Comparison of ENCODE assay signal across 9 cellular contexts in genomic region chr20:25090492-25091429, GRCh38. TPM values are rescaled to one million over a fixed set of nuclear protein-coding genes. Genes with fewer than 3 reads are reported as not detected.
DNase-seq lines count a peak whose midpoint lies in the region; ATAC-seq, FAIRE-seq and TF ChIP-seq lines count a peak whose summit lies in the region.
"Had no signal": no experiment of that assay in that cellular context is flagged by ENCODE, and none has a peak within 500 bp of the region (broad histone marks: within the 10 kb centered on the region; RNA-seq: fewer than 3 reads in every experiment).

No MANE protein-coding gene starts in this region.

- FAIRE-seq in GM18507 (lab: Jason Lieb, UNC) (peak; percentile 62), GM19239 (lab: Jason Lieb, UNC) (no peak)

- H3K27me3 Mint-ChIP-seq in T-helper 17 cell: peaks cover 8% of the 10 kb centered on the region
- H3K27me3 Mint-ChIP-seq in glutamatergic neuron (ENCODE audit: unreplicated experiment): peaks cover 14% of the 10 kb centered on the region

- peaks cover under 1% of the 10 kb centered on the region for H3K9me3 Mint-ChIP-seq in glutamatergic neuron (ENCODE audit: unreplicated experiment)

- intact Hi-C loops in upper lobe of right lung (cut with DNase I): no loop called here

- H3K9me3 ChIP-seq in T-helper 17 cell (ENCODE audit: control insufficient read depth, low read length, poor library complexity, severe bottlenecking): no peaks in the 10 kb centered on the region
- H3K9me3 ChIP-seq in upper lobe of right lung: no peaks in the 10 kb centered on the region
- H3K9me3 ChIP-seq in GM23248 (ENCODE audit: low read depth): no peaks in the 10 kb centered on the region

- H3K4me1 ChIP-seq in upper lobe of right lung (no peaks in the 10 kb centered on the region), GM23248 (ENCODE audit: insufficient read depth) (no peaks in the 10 kb centered on the region)

- H3K4me2 ChIP-seq in GM23248 (ENCODE audit: unreplicated experiment): no peak overlapping the region

- peaks cover 35% of the 10 kb centered on the region for H3K4me1 Mint-ChIP-seq in T-helper 17 cell
- peaks cover 9% of the 10 kb centered on the region for H3K4me1 Mint-ChIP-seq in glutamatergic neuron (ENCODE audit: low read depth, unreplicated experiment)

- peak; percentile 32 for DNase-seq in GM18507 (ENCODE audit: extremely low spot score, insufficient read length, low read depth)
- DNase-seq in T-helper 17 cell: peak; percentile 55 to 60 (median 59)
- DNase-seq in effector CD8-positive, alpha-beta T cell (lab: John Stamatoyannopoulos, UW): peak; percentile 35
- no peak for DNase-seq in upper lobe of right lung
- no peak for DNase-seq in glutamatergic neuron
- DNase-seq in GM19239 (ENCODE audit: insufficient read length, low spot score): no peak
- DNase-seq in GM23248: no peak

- 40 to 41% methylated on average over 14 of the region's 14 CpGs for WGBS in GM23248 (ENCODE audit: low coverage in 1 of 2, low lambda C conversion rate in 2 of 2, missing lambda C conversion rate in 2 of 2), 2 experiments

- H3K36me3 Mint-ChIP-seq in T-helper 17 cell (ENCODE audit: low read depth) (no peaks in the 10 kb centered on the region), glutamatergic neuron (ENCODE audit: unreplicated experiment) (peaks cover 17% of the 10 kb centered on the region)

- H3F3A ChIP-seq in GM23248 (ENCODE audit: insufficient read depth): no peaks in the 10 kb centered on the region

- no peaks in the 10 kb centered on the region for H3K9me2 ChIP-seq in GM23248 (ENCODE audit: insufficient read depth)

- no peak overlapping the region for H3K27ac ChIP-seq in upper lobe of right lung
- no peak overlapping the region for H3K27ac ChIP-seq in GM23248

- H3K27ac Mint-ChIP-seq in T-helper 17 cell (peak overlapping the region; percentile 86), glutamatergic neuron (ENCODE audit: unreplicated experiment) (no peak overlapping the region)

- no peaks in the 10 kb centered on the region for H4K20me1 ChIP-seq in GM23248 (ENCODE audit: insufficient read depth)

- in situ Hi-C loops in GM23248 (cut with MboI): no loop called here

- ATAC-seq in HG03442 (IDR thresholded peaks at IDR 0.05; ENCODE audit: unreplicated experiment): peak; percentile 57
- ATAC-seq in T-helper 17 cell: peak; percentile 98
- peak; percentile 61 for ATAC-seq in upper lobe of right lung

- H3K4me3 Mint-ChIP-seq in T-helper 17 cell (peak overlapping the region; percentile 73), glutamatergic neuron (ENCODE audit: unreplicated experiment) (no peak overlapping the region)

- H3K9ac ChIP-seq in GM23248: no peak overlapping the region

- no peak overlapping the region for H3K4me3 ChIP-seq in upper lobe of right lung
- H3K4me3 ChIP-seq in GM23248: no peak overlapping the region

- TF ChIP-seq CTCF in upper lobe of right lung (IDR thresholded peaks at IDR 0.05) (no peak), glutamatergic neuron (IDR thresholded peaks at IDR 0.05; ENCODE audit: partially characterized antibody, unreplicated experiment) (no peak)

- no peak overlapping the region for H2AFZ ChIP-seq in GM23248

- H3K36me3 ChIP-seq in upper lobe of right lung: no peaks in the 10 kb centered on the region
- H3K36me3 ChIP-seq in GM23248 (ENCODE audit: low read depth): no peaks in the 10 kb centered on the region

- H3K79me2 ChIP-seq in GM23248 (ENCODE audit: insufficient read depth): no peaks in the 10 kb centered on the region

- peaks cover 27% of the 10 kb centered on the region for H3K27me3 ChIP-seq in upper lobe of right lung
- H3K27me3 ChIP-seq in GM23248 (replicated peaks; ENCODE audit: insufficient read depth): peaks cover 49% of the 10 kb centered on the region

RNA-seq across cellular contexts. Expression of gene VSX1, which starts 8.8 kb away (rescaled TPM):
- not detected for total RNA-seq in T-helper 17 cell
- total RNA-seq in upper lobe of right lung: not detected
- total RNA-seq in glutamatergic neuron (ENCODE audit: unreplicated experiment): not detected
- total RNA-seq in GM23248 (2014; rRNA removed; shearing (Covaris generic)): not detected in 2 replicates
- not detected in 2 replicates for polyA plus RNA-seq in GM23248 (2016; fragmentation: Nextera tagmentation; extraction: Ambion mirVana)
- total RNA-seq: lung microvascular endothelial cell had no signal

RNA-seq across cellular contexts. Expression of gene ACSS1, which starts 32.8 kb away (rescaled TPM):
- total RNA-seq in T-helper 17 cell: 10 to 100 TPM; 33.1 to 34.0 TPM
- 37.2 TPM for total RNA-seq in upper lobe of right lung
- not detected for total RNA-seq in glutamatergic neuron (ENCODE audit: unreplicated experiment)
- total RNA-seq in GM23248 (2014; rRNA removed; shearing (Covaris generic)): under 0.01 and 1.1 TPM in 2 replicates
- 0.61 and 0.94 TPM in 2 replicates for polyA plus RNA-seq in GM23248 (2016; fragmentation: Nextera tagmentation; extraction: Ambion mirVana)

Comparison
In these comparisons a context has a peak if more than half of its experiments do, and no peak if none do; other contexts are left out.
1. DNase-seq: peak in GM18507 (single experiment), T-helper 17 cell (3 of 3) and effector CD8-positive, alpha-beta T cell (single experiment); none in upper lobe of right lung (single experiment), glutamatergic neuron (single experiment), GM19239 (single experiment) and GM23248 (single experiment).
2. RNA of gene ACSS1, which starts 32.8 kb away (total RNA-seq): 37.2 TPM in upper lobe of right lung (single experiment) and 33.1 to 34.0 TPM in T-helper 17 cell; under 0.01 to 1.1 TPM in GM23248 and not detected in glutamatergic neuron (single experiment); every median in the first group is over 10 times any median in the second.
3. Peak in every context shown above with its lines, with median percentiles within 50 percentile points of each other: ATAC-seq.